In genomic region chr1:229756666-229757065, GRCh38 we compare ENCODE assay signal across 14 cellular contexts.
DNase-seq lines count a peak whose midpoint lies in the region; ATAC-seq and TF ChIP-seq lines count a peak whose summit lies in the region.
"Had no signal": no experiment of that assay in that cellular context is flagged by ENCODE, and none has a peak within 500 bp of the region (broad histone marks: within the 10 kb centered on the region; RNA-seq: fewer than 3 reads in every experiment).

No MANE protein-coding gene starts in this region.

- 0 out of 2 replicates have a peak, but pooled peaks cover 4% of the 10 kb centered on the region for H3K36me3 Mint-ChIP-seq in HFFc6 (ENCODE audit: low read depth)
- no peaks in the 10 kb centered on the region for H3K36me3 Mint-ChIP-seq in stimulated activated naive B cell treated with anti-CD40 and anti-IgM and Interleukin-4, amounts not matched to agents 10 μg/mL and 1 μg/mL and 100 μg/mL, for 72 hours
- H3K36me3 Mint-ChIP-seq: IgD-negative memory B cell had no signal

- in situ Hi-C loops in astrocyte of the cerebellum (cut with HindIII; ENCODE audit: low sequenced_read_pairs): no loop called here

- no peaks in the 10 kb centered on the region; the same call in 1 of the 2 replicates for H3K27me3 Mint-ChIP-seq in HFFc6 (ENCODE audit: insufficient read depth)
- H3K27me3 Mint-ChIP-seq in stimulated activated naive B cell treated with anti-CD40 and anti-IgM and Interleukin-4, amounts not matched to agents 10 μg/mL and 1 μg/mL and 100 μg/mL, for 72 hours: no peaks in the 10 kb centered on the region
- H3K27me3 Mint-ChIP-seq: activated naive CD8-positive, alpha-beta T cell had no signal

- no peak for ATAC-seq in stimulated activated naive B cell treated with anti-CD40 and anti-IgM and Interleukin-4, amounts not matched to agents 10 μg/mL and 1 μg/mL and 100 μg/mL, for 72 hours (replicated peaks)
- ATAC-seq: upper lobe of right lung had no signal

- POLR2A ChIA-PET in AG04449 (lab: Yijun Ruan, JAX): no interaction called here

- DNase-seq in AG04449 (ENCODE audit: low read depth, low spot score) (peak; percentile 16), HFFc6 (peak; percentile 87), astrocyte of the cerebellum (ENCODE audit: low read depth) (peak; percentile 81), hepatic stellate cell (ENCODE audit: low spot score) (peak; percentile 22), NCI-H187 (lab: John Stamatoyannopoulos, UW) (no peak), coronary artery (ENCODE audit: low spot score) (no peak)
- no peak for DNase-seq in activated CD4-positive, alpha-beta T cell treated with anti-CD3 and anti-CD28 coated beads, Interleukin-2, amount 50 U/mL, for 48 hours
- no peak for DNase-seq in stimulated activated naive B cell treated with anti-CD40 and anti-IgM and Interleukin-4, amounts not matched to agents 10 μg/mL and 1 μg/mL and 100 μg/mL, for 72 hours
- DNase-seq: activated CD8-positive, alpha-beta memory T cell treated with anti-CD3 and anti-CD28 coated beads, Interleukin-2, amount 50 U/mL, for 4 hours; glutamatergic neuron; NCI-H1694 treated with DMSO at 0.1 percent for 48 hours; upper lobe of right lung had no signal

- H3K4me3 Mint-ChIP-seq in HFFc6: peak overlapping the region; percentile 65; the same call in 1 of the 2 replicates
- no peak overlapping the region for H3K4me3 Mint-ChIP-seq in stimulated activated naive B cell treated with anti-CD40 and anti-IgM and Interleukin-4, amounts not matched to agents 10 μg/mL and 1 μg/mL and 100 μg/mL, for 72 hours
- H3K4me3 Mint-ChIP-seq: activated naive CD8-positive, alpha-beta T cell; IgD-negative memory B cell had no signal

- no peaks in the 10 kb centered on the region; the same call in 1 of the 2 replicates for H3K9me3 Mint-ChIP-seq in HFFc6
- H3K9me3 Mint-ChIP-seq in stimulated activated naive B cell treated with anti-CD40 and anti-IgM and Interleukin-4, amounts not matched to agents 10 μg/mL and 1 μg/mL and 100 μg/mL, for 72 hours: peaks cover 4 to 6% of the 10 kb centered on the region in 2 donors

- H3K27ac ChIP-seq in coronary artery: no peak overlapping the region
- H3K27ac ChIP-seq: upper lobe of right lung had no signal

- TF ChIP-seq CTCF in AG04449 (IDR thresholded peaks at IDR 0.05; ENCODE audit: insufficient read depth, low read length, missing control alignments) (no peak), HFFc6 (IDR thresholded peaks at IDR 0.05) (no peak), astrocyte of the cerebellum (IDR thresholded peaks at IDR 0.05; ENCODE audit: low read depth, low read length, missing control alignments) (no peak), coronary artery (IDR thresholded peaks at IDR 0.05) (no peak)

- CTCF ChIA-PET in AG04449 (lab: Yijun Ruan, JAX): no interaction called here

- peak overlapping the region; percentile 87 for H3K27ac Mint-ChIP-seq in HFFc6
- H3K27ac Mint-ChIP-seq in stimulated activated naive B cell treated with anti-CD40 and anti-IgM and Interleukin-4, amounts not matched to agents 10 μg/mL and 1 μg/mL and 100 μg/mL, for 72 hours: no peak overlapping the region
- H3K27ac Mint-ChIP-seq: activated naive CD8-positive, alpha-beta T cell; IgD-negative memory B cell had no signal

- no peak overlapping the region for H3K4me3 ChIP-seq in AG04449 (ENCODE audit: low read depth, low read length)
- no peak overlapping the region for H3K4me3 ChIP-seq in astrocyte of the cerebellum (ENCODE audit: low read depth, low read length)
- no peak overlapping the region for H3K4me3 ChIP-seq in coronary artery
- H3K4me3 ChIP-seq: upper lobe of right lung had no signal

- H3K4me1 Mint-ChIP-seq in HFFc6 (ENCODE audit: low read depth): peaks cover 71% of the 10 kb centered on the region
- H3K4me1 Mint-ChIP-seq in stimulated activated naive B cell treated with anti-CD40 and anti-IgM and Interleukin-4, amounts not matched to agents 10 μg/mL and 1 μg/mL and 100 μg/mL, for 72 hours: peaks cover 7 to 10% of the 10 kb centered on the region in 2 donors

Comparison
In these comparisons a context has a peak if more than half of its experiments do, and no peak if none do; other contexts are left out.
1. DNase-seq: peak in AG04449 (single experiment), HFFc6 (single experiment), astrocyte of the cerebellum (single experiment) and hepatic stellate cell (single experiment); none in NCI-H187 (0 of 2), coronary artery (single experiment), activated CD4-positive, alpha-beta T cell treated with anti-CD3 and anti-CD28 coated beads, Interleukin-2, amount 50 U/mL, for 48 hours (0 of 2) and stimulated activated naive B cell treated with anti-CD40 and anti-IgM and Interleukin-4, amounts not matched to agents 10 μg/mL and 1 μg/mL and 100 μg/mL, for 72 hours (single experiment).